In genomic region chr3:31142543-31142942, GRCh38 we compare ENCODE assay signal across 2 cellular contexts.
TF ChIP-seq lines count a peak whose summit lies in the region.

No MANE protein-coding gene starts in this region.

TF ChIP-seq in GM23338, 12 proteins besides CTCF, POLR2A, EP300 and RAD21:
- TF ChIP-seq EZH2phosphoT487 (IDR thresholded peaks at IDR 0.05; ENCODE audit: unreplicated experiment) (no peak), REST (IDR thresholded peaks at IDR 0.05; ENCODE audit: unreplicated experiment) (no peak), ZNF114 (CRISPR knock-in tag; IDR thresholded peaks at IDR 0.05) (no peak), ZNF331 (CRISPR knock-in tag; IDR thresholded peaks at IDR 0.05; ENCODE audit: low read depth) (no peak), ZNF462 (CRISPR knock-in tag; IDR thresholded peaks at IDR 0.05) (0 out of 2 replicates have a peak, but pooled peaks have one; percentile 24), JUNB (IDR thresholded peaks at IDR 0.05; ENCODE audit: unreplicated experiment) (no peak)

TF ChIP-seq in H1, 55 proteins besides CTCF, POLR2A, EP300 and RAD21:
- TF ChIP-seq GTF2F1 (IDR thresholded peaks at IDR 0.05; ENCODE audit: borderline replicate concordance, low read depth, low read length): no peak
- no peak for TF ChIP-seq RBBP5 (IDR thresholded peaks at IDR 0.05; ENCODE audit: borderline replicate concordance, low read depth, low read length)
- no peak for TF ChIP-seq EGR1 (IDR thresholded peaks at IDR 0.05; ENCODE audit: borderline replicate concordance, low read depth, low read length)
- no peak for TF ChIP-seq HDAC2 (IDR thresholded peaks at IDR 0.05; ENCODE audit: borderline replicate concordance in 1 of 2, low read depth in 2 of 2, low read length in 2 of 2)
- TF ChIP-seq SIN3A (conservative IDR thresholded peaks at IDR 0.05 in 1 of 2, IDR thresholded peaks at IDR 0.05 in 1 of 2; ENCODE audit: low read depth in 1 of 2, low read length in 2 of 2): no peak
- TF ChIP-seq, protein P1, sequence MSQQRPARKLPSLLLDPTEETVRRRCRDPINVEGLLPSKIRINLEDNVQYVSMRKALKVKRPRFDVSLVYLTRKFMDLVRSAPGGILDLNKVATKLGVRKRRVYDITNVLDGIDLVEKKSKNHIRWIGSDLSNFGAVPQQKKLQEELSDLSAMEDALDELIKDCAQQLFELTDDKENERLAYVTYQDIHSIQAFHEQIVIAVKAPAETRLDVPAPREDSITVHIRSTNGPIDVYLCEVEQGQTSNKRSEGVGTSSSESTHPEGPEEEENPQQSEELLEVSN (IDR thresholded peaks at IDR 0.05): no peak
- TF ChIP-seq TAF7 (optimal IDR thresholded peaks at IDR 0.05; ENCODE audit: borderline replicate concordance, low read depth, low read length): no peak
- TF ChIP-seq SRF (IDR thresholded peaks at IDR 0.05; ENCODE audit: low read depth, low read length): no peak
- no peak for TF ChIP-seq GABPA (IDR thresholded peaks at IDR 0.05; ENCODE audit: borderline replicate concordance, insufficient read depth, low read length)
- no peak for TF ChIP-seq CHD1 (IDR thresholded peaks at IDR 0.05; ENCODE audit: low read depth, low read length)
- TF ChIP-seq TAF1 (IDR thresholded peaks at IDR 0.05; ENCODE audit: low read depth, low read length): no peak
- TF ChIP-seq POU5F1 (IDR thresholded peaks at IDR 0.05; ENCODE audit: low read depth, low read length): no peak
- TF ChIP-seq TEAD4 (IDR thresholded peaks at IDR 0.05; ENCODE audit: low read depth, low read length): no peak
- TF ChIP-seq RNF2 (IDR thresholded peaks at IDR 0.05; ENCODE audit: borderline replicate concordance, low read depth, low read length, missing control alignments, poor library complexity, severe bottlenecking): no peak
- no peak for TF ChIP-seq RXRA (IDR thresholded peaks at IDR 0.05; ENCODE audit: insufficient read depth, low read depth, low read length)
- no peak for TF ChIP-seq BRCA1 (IDR thresholded peaks at IDR 0.05; ENCODE audit: low read depth, low read length)
